Comparison of ENCODE assay signal across 14 cellular contexts in the genomic region with DNA sequence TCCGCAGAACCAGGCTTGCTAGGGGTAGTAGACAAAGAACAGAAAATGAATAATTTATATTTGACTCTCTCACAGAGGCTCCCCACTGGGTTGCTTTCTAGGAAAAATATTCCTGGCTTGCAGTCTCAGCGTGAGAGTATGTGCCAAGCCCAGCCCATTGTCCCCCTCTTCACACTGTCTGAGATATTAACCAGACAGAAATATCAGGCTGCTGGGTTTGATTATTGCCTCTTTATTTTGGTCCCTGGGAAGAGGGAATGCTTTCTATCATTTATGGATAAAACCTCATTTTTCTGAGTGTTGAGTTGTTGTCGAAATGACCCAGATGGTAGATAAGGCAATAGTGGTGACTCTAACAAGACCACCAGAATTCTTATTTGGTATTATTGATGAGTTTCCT.
"Had no signal": no experiment of that assay in that cellular context is flagged by ENCODE, and none has a peak within 500 bp of the region (broad histone marks: within the 10 kb centered on the region; RNA-seq: fewer than 3 reads in every experiment).

No MANE protein-coding gene starts in this region.

- DNase-seq: activated naive CD4-positive, alpha-beta T cell treated with anti-CD3 and anti-CD28 coated beads, Interleukin-2, amount 10 ng/mL, durations not matched to agents 7 days and 5 days; dorsolateral prefrontal cortex; foreskin keratinocyte; head of caudate nucleus; islet precursor cell; left lung; mesenchymal stem cell; pancreas; stimulated activated CD4-positive, alpha-beta T cell treated with anti-CD3 and anti-CD28 coated beads, Interleukin-15, amount 100 ng/mL, for 24 hours; stimulated activated CD4-positive, alpha-beta T cell treated with anti-CD3 and anti-CD28 coated beads, Interleukin-4, amount 100 ng/mL, for 24 hours; stomach; uterus had no signal

- H3K4me3 ChIP-seq: dorsolateral prefrontal cortex, left lung, pancreas, stomach, thoracic aorta, uterus had no signal

- ATAC-seq: esophagus mucosa, foreskin keratinocyte, left lung, pancreas had no signal
